ENCODE assay signal across 1 cellular context in the genomic region with DNA sequence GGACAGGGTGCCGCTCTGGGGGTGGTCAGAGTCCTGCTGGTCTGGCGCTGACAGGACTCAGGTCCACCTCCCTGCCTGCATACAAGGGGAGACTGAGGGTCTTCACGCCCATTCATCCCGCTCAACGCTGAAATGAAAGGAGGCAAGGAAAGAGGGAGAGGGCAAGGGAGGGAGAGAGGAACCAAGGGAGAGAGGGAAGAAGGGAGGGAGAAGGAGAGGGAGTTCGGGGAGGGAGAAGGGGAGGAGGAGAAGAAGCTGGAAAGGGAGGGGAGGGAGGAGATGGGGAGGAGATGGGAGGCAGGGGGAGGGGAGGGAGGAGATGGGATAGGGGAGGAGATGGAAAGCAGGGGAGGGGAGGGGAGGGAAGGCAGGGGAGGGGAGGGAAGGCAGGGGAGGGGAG.
TF ChIP-seq lines count a peak whose summit lies in the region.

No MANE protein-coding gene starts in this region.

TF ChIP-seq in GM23338, 12 proteins besides CTCF, POLR2A, EP300 and RAD21 (continued from another document):
- TF ChIP-seq, protein P1, sequence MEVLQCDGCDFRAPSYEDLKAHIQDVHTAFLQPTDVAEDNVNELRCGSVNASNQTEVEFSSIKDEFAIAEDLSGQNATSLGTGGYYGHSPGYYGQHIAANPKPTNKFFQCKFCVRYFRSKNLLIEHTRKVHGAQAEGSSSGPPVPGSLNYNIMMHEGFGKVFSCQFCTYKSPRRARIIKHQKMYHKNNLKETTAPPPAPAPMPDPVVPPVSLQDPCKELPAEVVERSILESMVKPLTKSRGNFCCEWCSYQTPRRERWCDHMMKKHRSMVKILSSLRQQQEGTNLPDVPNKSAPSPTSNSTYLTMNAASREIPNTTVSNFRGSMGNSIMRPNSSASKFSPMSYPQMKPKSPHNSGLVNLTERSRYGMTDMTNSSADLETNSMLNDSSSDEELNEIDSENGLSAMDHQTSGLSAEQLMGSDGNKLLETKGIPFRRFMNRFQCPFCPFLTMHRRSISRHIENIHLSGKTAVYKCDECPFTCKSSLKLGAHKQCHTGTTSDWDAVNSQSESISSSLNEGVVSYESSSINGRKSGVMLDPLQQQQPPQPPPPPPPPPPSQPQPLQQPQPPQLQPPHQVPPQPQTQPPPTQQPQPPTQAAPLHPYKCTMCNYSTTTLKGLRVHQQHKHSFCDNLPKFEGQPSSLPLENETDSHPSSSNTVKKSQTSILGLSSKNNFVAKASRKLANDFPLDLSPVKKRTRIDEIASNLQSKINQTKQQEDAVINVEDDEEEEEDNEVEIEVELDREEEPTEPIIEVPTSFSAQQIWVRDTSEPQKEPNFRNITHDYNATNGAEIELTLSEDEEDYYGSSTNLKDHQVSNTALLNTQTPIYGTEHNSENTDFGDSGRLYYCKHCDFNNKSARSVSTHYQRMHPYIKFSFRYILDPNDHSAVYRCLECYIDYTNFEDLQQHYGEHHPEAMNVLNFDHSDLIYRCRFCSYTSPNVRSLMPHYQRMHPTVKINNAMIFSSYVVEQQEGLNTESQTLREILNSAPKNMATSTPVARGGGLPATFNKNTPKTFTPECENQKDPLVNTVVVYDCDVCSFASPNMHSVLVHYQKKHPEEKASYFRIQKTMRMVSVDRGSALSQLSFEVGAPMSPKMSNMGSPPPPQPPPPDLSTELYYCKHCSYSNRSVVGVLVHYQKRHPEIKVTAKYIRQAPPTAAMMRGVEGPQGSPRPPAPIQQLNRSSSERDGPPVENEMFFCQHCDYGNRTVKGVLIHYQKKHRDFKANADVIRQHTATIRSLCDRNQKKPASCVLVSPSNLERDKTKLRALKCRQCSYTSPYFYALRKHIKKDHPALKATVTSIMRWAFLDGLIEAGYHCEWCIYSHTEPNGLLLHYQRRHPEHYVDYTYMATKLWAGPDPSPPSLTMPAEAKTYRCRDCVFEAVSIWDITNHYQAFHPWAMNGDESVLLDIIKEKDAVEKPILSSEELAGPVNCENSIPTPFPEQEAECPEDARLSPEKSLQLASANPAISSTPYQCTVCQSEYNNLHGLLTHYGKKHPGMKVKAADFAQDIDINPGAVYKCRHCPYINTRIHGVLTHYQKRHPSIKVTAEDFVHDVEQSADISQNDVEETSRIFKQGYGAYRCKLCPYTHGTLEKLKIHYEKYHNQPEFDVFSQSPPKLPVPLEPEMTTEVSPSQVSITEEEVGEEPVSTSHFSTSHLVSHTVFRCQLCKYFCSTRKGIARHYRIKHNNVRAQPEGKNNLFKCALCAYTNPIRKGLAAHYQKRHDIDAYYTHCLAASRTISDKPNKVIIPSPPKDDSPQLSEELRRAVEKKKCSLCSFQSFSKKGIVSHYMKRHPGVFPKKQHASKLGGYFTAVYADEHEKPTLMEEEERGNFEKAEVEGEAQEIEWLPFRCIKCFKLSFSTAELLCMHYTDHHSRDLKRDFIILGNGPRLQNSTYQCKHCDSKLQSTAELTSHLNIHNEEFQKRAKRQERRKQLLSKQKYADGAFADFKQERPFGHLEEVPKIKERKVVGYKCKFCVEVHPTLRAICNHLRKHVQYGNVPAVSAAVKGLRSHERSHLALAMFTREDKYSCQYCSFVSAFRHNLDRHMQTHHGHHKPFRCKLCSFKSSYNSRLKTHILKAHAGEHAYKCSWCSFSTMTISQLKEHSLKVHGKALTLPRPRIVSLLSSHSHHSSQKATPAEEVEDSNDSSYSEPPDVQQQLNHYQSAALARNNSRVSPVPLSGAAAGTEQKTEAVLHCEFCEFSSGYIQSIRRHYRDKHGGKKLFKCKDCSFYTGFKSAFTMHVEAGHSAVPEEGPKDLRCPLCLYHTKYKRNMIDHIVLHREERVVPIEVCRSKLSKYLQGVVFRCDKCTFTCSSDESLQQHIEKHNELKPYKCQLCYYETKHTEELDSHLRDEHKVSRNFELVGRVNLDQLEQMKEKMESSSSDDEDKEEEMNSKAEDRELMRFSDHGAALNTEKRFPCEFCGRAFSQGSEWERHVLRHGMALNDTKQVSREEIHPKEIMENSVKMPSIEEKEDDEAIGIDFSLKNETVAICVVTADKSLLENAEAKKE (CRISPR knock-in tag; IDR thresholded peaks at IDR 0.05), result no peak
- TF ChIP-seq JUNB (IDR thresholded peaks at IDR 0.05; ENCODE audit: unreplicated experiment) (no peak), CREB1 (CRISPR knock-in tag; IDR thresholded peaks at IDR 0.05; ENCODE audit: low read depth) (no peak), EZH2phosphoT487 (IDR thresholded peaks at IDR 0.05; ENCODE audit: unreplicated experiment) (no peak), POLR2AphosphoS5 (IDR thresholded peaks at IDR 0.05; ENCODE audit: low read depth) (no peak), STAT1 (IDR thresholded peaks at IDR 0.05; ENCODE audit: unreplicated experiment) (no peak), NANOG (IDR thresholded peaks at IDR 0.05; ENCODE audit: borderline replicate concordance) (no peak)
- TF ChIP-seq, protein P2, sequence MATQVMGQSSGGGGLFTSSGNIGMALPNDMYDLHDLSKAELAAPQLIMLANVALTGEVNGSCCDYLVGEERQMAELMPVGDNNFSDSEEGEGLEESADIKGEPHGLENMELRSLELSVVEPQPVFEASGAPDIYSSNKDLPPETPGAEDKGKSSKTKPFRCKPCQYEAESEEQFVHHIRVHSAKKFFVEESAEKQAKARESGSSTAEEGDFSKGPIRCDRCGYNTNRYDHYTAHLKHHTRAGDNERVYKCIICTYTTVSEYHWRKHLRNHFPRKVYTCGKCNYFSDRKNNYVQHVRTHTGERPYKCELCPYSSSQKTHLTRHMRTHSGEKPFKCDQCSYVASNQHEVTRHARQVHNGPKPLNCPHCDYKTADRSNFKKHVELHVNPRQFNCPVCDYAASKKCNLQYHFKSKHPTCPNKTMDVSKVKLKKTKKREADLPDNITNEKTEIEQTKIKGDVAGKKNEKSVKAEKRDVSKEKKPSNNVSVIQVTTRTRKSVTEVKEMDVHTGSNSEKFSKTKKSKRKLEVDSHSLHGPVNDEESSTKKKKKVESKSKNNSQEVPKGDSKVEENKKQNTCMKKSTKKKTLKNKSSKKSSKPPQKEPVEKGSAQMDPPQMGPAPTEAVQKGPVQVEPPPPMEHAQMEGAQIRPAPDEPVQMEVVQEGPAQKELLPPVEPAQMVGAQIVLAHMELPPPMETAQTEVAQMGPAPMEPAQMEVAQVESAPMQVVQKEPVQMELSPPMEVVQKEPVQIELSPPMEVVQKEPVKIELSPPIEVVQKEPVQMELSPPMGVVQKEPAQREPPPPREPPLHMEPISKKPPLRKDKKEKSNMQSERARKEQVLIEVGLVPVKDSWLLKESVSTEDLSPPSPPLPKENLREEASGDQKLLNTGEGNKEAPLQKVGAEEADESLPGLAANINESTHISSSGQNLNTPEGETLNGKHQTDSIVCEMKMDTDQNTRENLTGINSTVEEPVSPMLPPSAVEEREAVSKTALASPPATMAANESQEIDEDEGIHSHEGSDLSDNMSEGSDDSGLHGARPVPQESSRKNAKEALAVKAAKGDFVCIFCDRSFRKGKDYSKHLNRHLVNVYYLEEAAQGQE (IDR thresholded peaks at IDR 0.05; ENCODE audit: unreplicated experiment), result no peak
